24 cellular contexts compared by ENCODE assay signal in genomic region chr10:71280825-71281224, GRCh38. TPM values are rescaled to one million over a fixed set of nuclear protein-coding genes. Genes with fewer than 3 reads are reported as not detected.
DNase-seq lines count a peak whose midpoint lies in the region; ATAC-seq, FAIRE-seq and TF ChIP-seq lines count a peak whose summit lies in the region.
"Had no signal": no experiment of that assay in that cellular context is flagged by ENCODE, and none has a peak within 500 bp of the region (broad histone marks: within the 10 kb centered on the region; RNA-seq: fewer than 3 reads in every experiment).

No MANE protein-coding gene starts in this region.

- H2AFZ ChIP-seq in MM.1S (ENCODE audit: low read length): 0 out of 2 replicates have a peak overlapping the region, but pooled peaks have one; percentile 16
- no peak overlapping the region for H2AFZ ChIP-seq in K562 (ENCODE audit: low read depth, low read length)

- DNase-seq in MM.1S (no peak), K562 (ENCODE audit: extremely low read depth in 1 of 4, low spot score in 3 of 4) (no peak), spleen (no peak), Caco-2 (no peak), DMS 273 treated with DMSO at 0.1 percent for 48 hours (lab: John Stamatoyannopoulos, UW) (no peak)
- no peak for DNase-seq in activated CD8-positive, alpha-beta T cell treated with anti-CD3 and anti-CD28 coated beads for 36 hours
- DNase-seq: GOT3, HCEC 1CT, Kasumi-1, MV-4-11, NCI-H1105, NCI-H1436 treated with DMSO at 0.1 percent for 48 hours, NCI-H1930, NCI-H446 treated with DMSO at 0.1 percent for 48 hours, NCI-H526, NCI-H82, RPMI8226, SHP77, T-helper 17 cell had no signal

- in situ Hi-C loops in K562 (cut with MboI): no loop called here

- no peak overlapping the region for H3K4me3 ChIP-seq in BLaER1 treated with 17β-estradiol and CSF1 and Interleukin-3, amounts not matched to agents 10 nM and 100 nM
- H3K4me3 ChIP-seq in MM.1S (ENCODE audit: low read length) (no peak overlapping the region), K562 (no peak overlapping the region), spleen (no peak overlapping the region), Caco-2 (ENCODE audit: low read depth, low read length) (no peak overlapping the region)
- H3K4me3 ChIP-seq: A549 had no signal

- H3K4me1 ChIP-seq in BLaER1 treated with 17β-estradiol and CSF1 and Interleukin-3, amounts not matched to agents 10 nM and 100 nM: peaks cover 27 to 61% (median 49%) of the 10 kb centered on the region in 10 experiments
- H3K4me1 ChIP-seq in MM.1S (ENCODE audit: low read length): no peaks in the 10 kb centered on the region; the same call in 1 of the 2 replicates
- peaks cover 0 to 16% of the 10 kb centered on the region in 2 experiments; a peak in 2 of 5 replicates for H3K4me1 ChIP-seq in K562 (replicated peaks in 1 of 2; ENCODE audit: control insufficient read depth in 2 of 2, insufficient read depth in 2 of 2, low read length in 2 of 2)
- peaks cover 0 to 44% (median 20%) of the 10 kb centered on the region in 6 donors for H3K4me1 ChIP-seq in spleen
- 0 out of 2 replicates have a peak, but pooled peaks cover 5% of the 10 kb centered on the region for H3K4me1 ChIP-seq in Caco-2
- H3K4me1 ChIP-seq: A549 had no signal

- POLR2A ChIA-PET in K562 (lab: Yijun Ruan, JAX): interaction anchor here (0.7 to 1.0 kb wide), 2 partner anchors 8 to 10 kb away, joined by 3 to 4 read pairs; no protein-coding TSS in a partner anchor
- POLR2A ChIA-PET in activated CD8-positive, alpha-beta T cell treated with anti-CD3 and anti-CD28 coated beads for 36 hours (lab: Charles Lee): no interaction called here
- POLR2A ChIA-PET in Caco-2 (lab: Charles Lee): no interaction called here

- no peak for FAIRE-seq in K562 (lab: Jason Lieb, UNC)
- FAIRE-seq: A549, G401.6 had no signal

- no peaks in the 10 kb centered on the region for H3K36me3 ChIP-seq in BLaER1 treated with 17β-estradiol and CSF1 and Interleukin-3, amounts not matched to agents 10 nM and 100 nM
- H3K36me3 ChIP-seq in MM.1S (replicated peaks; ENCODE audit: insufficient read depth, low read length) (no peaks in the 10 kb centered on the region), K562 (ENCODE audit: control insufficient read depth, insufficient read depth, low read length) (no peaks in the 10 kb centered on the region), spleen (peaks cover 0 to 15% (median 0%) of the 10 kb centered on the region in 6 donors), Caco-2 (ENCODE audit: control insufficient read depth, insufficient read depth, low read length) (no peaks in the 10 kb centered on the region)

- no peak overlapping the region for H3K4me3 Mint-ChIP-seq in activated CD8-positive, alpha-beta T cell treated with anti-CD3 and anti-CD28 coated beads for 36 hours
- no peak overlapping the region for H3K4me3 Mint-ChIP-seq in Caco-2 (ENCODE audit: unreplicated experiment)
- H3K4me3 Mint-ChIP-seq: B cell, T-helper 17 cell had no signal

- no peaks in the 10 kb centered on the region for H3K9me1 ChIP-seq in K562 (ENCODE audit: control insufficient read depth, insufficient read depth, low read length)

- H3K9me2 ChIP-seq in MM.1S (replicated peaks; ENCODE audit: insufficient read depth, low read length): no peaks in the 10 kb centered on the region

- no peak for TF ChIP-seq EP300 in K562 (IDR thresholded peaks at IDR 0.05; ENCODE audit: low read length)

- no peaks in the 10 kb centered on the region for H3K9me3 ChIP-seq in BLaER1 treated with 17β-estradiol and CSF1 and Interleukin-3, amounts not matched to agents 10 nM and 100 nM (replicated peaks in 1 of 11)
- H3K9me3 ChIP-seq in MM.1S (replicated peaks; ENCODE audit: insufficient read depth, low read length) (no peaks in the 10 kb centered on the region), K562 (replicated peaks; ENCODE audit: control insufficient read depth, insufficient read depth, low read depth, low read length) (no peaks in the 10 kb centered on the region), spleen (no peaks in the 10 kb centered on the region), Caco-2 (no peaks in the 10 kb centered on the region)
- H3K9me3 ChIP-seq: A549 had no signal

- H3K27me3 Mint-ChIP-seq in activated CD8-positive, alpha-beta T cell treated with anti-CD3 and anti-CD28 coated beads for 36 hours: no peaks in the 10 kb centered on the region
- no peaks in the 10 kb centered on the region for H3K27me3 Mint-ChIP-seq in Caco-2 (ENCODE audit: insufficient read depth, unreplicated experiment)
- H3K27me3 Mint-ChIP-seq: B cell had no signal

- no peak for TF ChIP-seq POLR2A in K562 (conservative IDR thresholded peaks at IDR 0.05)
- TF ChIP-seq POLR2A in spleen (IDR thresholded peaks at IDR 0.05): no peak

- TF ChIP-seq RAD21 in K562 (CRISPR knock-in tag; conservative IDR thresholded peaks at IDR 0.05 in 1 of 2, IDR thresholded peaks at IDR 0.05 in 1 of 2): no peak

- H3F3A ChIP-seq in MM.1S (ENCODE audit: insufficient read depth, low read length): no peaks in the 10 kb centered on the region

- intact Hi-C loops in K562 (cut with micrococcal nuclease): loop anchor here (5.0 kb wide), 1 partner anchor 354 kb away; no protein-coding TSS in a partner anchor
- intact Hi-C loops in spleen (cut with DNase I; ENCODE audit: low total_unique reads): loop anchor here (10.0 kb wide), 1 partner anchor 356 kb away; no protein-coding TSS in a partner anchor
- intact Hi-C loops in activated CD8-positive, alpha-beta T cell treated with anti-CD3 and anti-CD28 coated beads for 36 hours (cut with micrococcal nuclease): no loop called here
- intact Hi-C loops in Caco-2 (cut with micrococcal nuclease; ENCODE audit: unreplicated experiment): no loop called here

- no peaks in the 10 kb centered on the region for H3K4me1 Mint-ChIP-seq in activated CD8-positive, alpha-beta T cell treated with anti-CD3 and anti-CD28 coated beads for 36 hours (ENCODE audit: low read depth)
- no peaks in the 10 kb centered on the region for H3K4me1 Mint-ChIP-seq in Caco-2 (ENCODE audit: low read depth, unreplicated experiment)
- H3K4me1 Mint-ChIP-seq: B cell had no signal

- ATAC-seq in K562: no peak
- no peak for ATAC-seq in activated CD8-positive, alpha-beta T cell treated with anti-CD3 and anti-CD28 coated beads for 36 hours
- ATAC-seq: A549, T-helper 17 cell had no signal

- no peaks in the 10 kb centered on the region for H3K27me3 ChIP-seq in BLaER1 treated with 17β-estradiol and CSF1 and Interleukin-3, amounts not matched to agents 10 nM and 100 nM
- H3K27me3 ChIP-seq in MM.1S (replicated peaks; ENCODE audit: insufficient read depth, low read length): peaks cover 7% of the 10 kb centered on the region
- H3K27me3 ChIP-seq in K562 (ENCODE audit: control insufficient read depth in 2 of 2, insufficient read depth in 2 of 2, low read length in 2 of 2): peaks cover 0 to 23% of the 10 kb centered on the region in 2 experiments; a peak in 2 of 5 replicates
- no peaks in the 10 kb centered on the region for H3K27me3 ChIP-seq in spleen (replicated peaks in 1 of 7)
- no peaks in the 10 kb centered on the region for H3K27me3 ChIP-seq in Caco-2 (replicated peaks; ENCODE audit: control insufficient read depth, insufficient read depth, low read length)

- CTCF ChIA-PET in K562 (lab: Yijun Ruan, JAX; ENCODE audit: low intra/inter-chr PET ratio): no interaction called here
- CTCF ChIA-PET in activated CD8-positive, alpha-beta T cell treated with anti-CD3 and anti-CD28 coated beads for 36 hours (lab: Charles Lee): no interaction called here
- CTCF ChIA-PET in Caco-2 (lab: Charles Lee): interaction anchor here (0.7 to 0.8 kb wide), 2 partner anchors 9 to 136 kb away, joined by 3 to 4 read pairs; no protein-coding TSS in a partner anchor

- H3K79me2 ChIP-seq in MM.1S (ENCODE audit: low read length): no peaks in the 10 kb centered on the region
- H3K79me2 ChIP-seq in K562 (ENCODE audit: control insufficient read depth, insufficient read depth, low read length): no peaks in the 10 kb centered on the region

- peaks cover 0 to 13% (median 0%) of the 10 kb centered on the region in 11 experiments; a peak in 1 of 22 replicates for H4K20me1 ChIP-seq in BLaER1 treated with 17β-estradiol and CSF1 and Interleukin-3, amounts not matched to agents 10 nM and 100 nM
- no peaks in the 10 kb centered on the region for H4K20me1 ChIP-seq in MM.1S (ENCODE audit: insufficient read depth, low read length)
- peaks cover 11% of the 10 kb centered on the region for H4K20me1 ChIP-seq in K562 (replicated peaks; ENCODE audit: control insufficient read depth, insufficient read depth, low read length)

- H3K36me3 Mint-ChIP-seq in activated CD8-positive, alpha-beta T cell treated with anti-CD3 and anti-CD28 coated beads for 36 hours (ENCODE audit: low read depth): no peaks in the 10 kb centered on the region
- H3K36me3 Mint-ChIP-seq in Caco-2 (ENCODE audit: insufficient read depth, unreplicated experiment): no peaks in the 10 kb centered on the region

- H3K27ac ChIP-seq in BLaER1 treated with 17β-estradiol and CSF1 and Interleukin-3, amounts not matched to agents 10 nM and 100 nM: peak overlapping the region in 9 of 11 experiments; percentile 17 to 61 (median 53); a peak in 14 of 22 replicates
- H3K27ac ChIP-seq in MM.1S (ENCODE audit: low read length) (no peak overlapping the region), K562 (ENCODE audit: extremely low read depth, low read depth, low read length) (no peak overlapping the region), spleen (peak overlapping the region in 7 of 8 donors; percentile 27 to 69 (median 60))
- H3K27ac ChIP-seq: A549, HL-60 had no signal

- H3K9ac ChIP-seq in BLaER1 treated with 17β-estradiol and CSF1 and Interleukin-3, amounts not matched to agents 10 nM and 100 nM: peak overlapping the region; percentile 8 to 51 (median 25); a peak in 10 of 22 replicates
- H3K9ac ChIP-seq in MM.1S (ENCODE audit: low read length) (no peak overlapping the region; the same call in 1 of the 2 replicates), K562 (ENCODE audit: insufficient read depth in 1 of 2, low read depth in 2 of 2, low read length in 2 of 2) (no peak overlapping the region)

- TF ChIP-seq CTCF in MM.1S (IDR thresholded peaks at IDR 0.05; ENCODE audit: low read length): no peak
- no peak for TF ChIP-seq CTCF in K562 (IDR thresholded peaks at IDR 0.05 in 2 of 3, conservative IDR thresholded peaks at IDR 0.05 in 1 of 3; ENCODE audit: insufficient read depth in 2 of 3, low read depth in 1 of 3, low read length in 3 of 3)
- TF ChIP-seq CTCF in spleen (IDR thresholded peaks at IDR 0.05 in 8 of 11, conservative IDR thresholded peaks at IDR 0.05 in 3 of 11): no peak
- no peak for TF ChIP-seq CTCF in activated CD8-positive, alpha-beta T cell treated with anti-CD3 and anti-CD28 coated beads for 36 hours (IDR thresholded peaks at IDR 0.05)
- no peak for TF ChIP-seq CTCF in Caco-2 (IDR thresholded peaks at IDR 0.05; ENCODE audit: insufficient read depth in 1 of 2, low read depth in 1 of 2, low read length in 1 of 2, severe bottlenecking in 1 of 2, unreplicated experiment in 1 of 2)

- WGBS in K562 (ENCODE audit: insufficient coverage, low coverage, missing lambda C conversion rate): 3% methylated on average over 3 of the region's 3 CpGs
- WGBS in spleen, 5 donors: 39 to 50% (median 43%) methylated on average over 3 of the region's 3 CpGs

- peak overlapping the region; percentile 37 to 83 (median 70) for H3K4me2 ChIP-seq in BLaER1 treated with 17β-estradiol and CSF1 and Interleukin-3, amounts not matched to agents 10 nM and 100 nM
- peak overlapping the region; percentile 30; the same call in 1 of the 2 replicates for H3K4me2 ChIP-seq in MM.1S (ENCODE audit: low read depth, low read length)
- H3K4me2 ChIP-seq in K562 (ENCODE audit: insufficient read depth, low read length): no peak overlapping the region
- H3K4me2 ChIP-seq: A549 had no signal

- no peaks in the 10 kb centered on the region for H3K9me3 Mint-ChIP-seq in activated CD8-positive, alpha-beta T cell treated with anti-CD3 and anti-CD28 coated beads for 36 hours
- no peaks in the 10 kb centered on the region for H3K9me3 Mint-ChIP-seq in Caco-2 (ENCODE audit: unreplicated experiment)

- H3K27ac Mint-ChIP-seq in activated CD8-positive, alpha-beta T cell treated with anti-CD3 and anti-CD28 coated beads for 36 hours: no peak overlapping the region
- no peak overlapping the region for H3K27ac Mint-ChIP-seq in Caco-2 (ENCODE audit: unreplicated experiment)
- H3K27ac Mint-ChIP-seq: B cell, T-helper 17 cell had no signal

- BruUV-seq in K562 (replicated peaks; lab: Mats Ljungman, UMichigan): no TSS peak
- no TSS peak for BruUV-seq in Caco-2 (replicated peaks; lab: Mats Ljungman, UMichigan)

RNA-seq across cellular contexts. Expression of gene SLC29A3, which starts 38.2 kb away (rescaled TPM):
- 5.7 and 14.0 TPM in 2 replicates for total RNA-seq in K562 (2011; cell fraction: chromatin; rRNA removed; ENCODE audit: low replicate concordance)
- 13.4 and 15.0 TPM in 2 replicates for total RNA-seq in K562 (2011; cell fraction: nucleolus; rRNA removed)
- total RNA-seq in K562 (2011; cell fraction: nucleoplasm; rRNA removed): 11.0 and 15.7 TPM in 2 replicates
- total RNA-seq in K562 (2014; rRNA removed) (2.1 and 4.5 TPM in 2 replicates), K562 (2014; rRNA removed; fragmentation: Illumina TruSeq; extraction: Trizol) (2.8 TPM in 2 replicates), K562 (2015; rRNA removed; fragmentation: Illumina TruSeq; extraction: Trizol) (3.2 and 3.6 TPM in 2 replicates), K562 (2021) (8.2 and 8.5 TPM in 2 replicates), spleen (10 to 100 TPM in 3 of 7 donors, 1 to 10 TPM in 4; 7.5 to 15.6 (median 9.3) TPM), Caco-2 (2022) (18.3 and 20.7 TPM in 2 replicates)
- polyA plus RNA-seq in K562 (2011; rRNA removed) (4.1 and 7.1 TPM in 2 replicates), K562 (2014; fragmentation: Illumina TruSeq; extraction: Trizol) (10.5 and 10.7 TPM in 2 replicates), K562 (2014; fragmentation: Nextera tagmentation; extraction: Ambion mirVana) (10 to 100 TPM in 1 of 2 experiments, 1 to 10 TPM in 1; 6.3 to 10.3 TPM), K562 (2014; rRNA removed) (4.5 and 4.6 TPM in 2 replicates), spleen (1 to 10 TPM; 3.3 to 7.7 (median 4.8) TPM)
- 7.9 and 15.0 TPM in 2 replicates for polyA plus RNA-seq in K562 (2011; cell fraction: cytosol; rRNA removed)
- 5.0 and 7.3 TPM in 2 replicates for polyA plus RNA-seq in K562 (2011; cell fraction: nucleus; rRNA removed)
- polyA plus RNA-seq in K562 (2012): 8.2 and 10.4 TPM in 2 replicates
- 5.9 and 6.1 TPM in 2 replicates for polyA minus RNA-seq in K562 (2011; rRNA and poly(A)+ RNA removed)
- polyA minus RNA-seq in K562 (2011; cell fraction: cytosol; rRNA and poly(A)+ RNA removed): 6.7 and 9.5 TPM in 2 replicates
- polyA minus RNA-seq in K562 (2011; cell fraction: nucleus; rRNA and poly(A)+ RNA removed): 5.0 and 5.7 TPM in 2 replicates
- total RNA-seq in activated CD8-positive, alpha-beta T cell treated with anti-CD3 and anti-CD28 coated beads for 36 hours: 1 to 10 TPM; 2.9 to 3.3 TPM

Comparison
In these comparisons a context has a peak if more than half of its experiments do, and no peak if none do; other contexts are left out.
1. H3K27ac ChIP-seq: peak in BLaER1 treated with 17β-estradiol and CSF1 and Interleukin-3, amounts not matched to agents 10 nM and 100 nM (9 of 11) and spleen (7 of 8); none in MM.1S (single experiment) and K562 (single experiment).
2. H3K9ac ChIP-seq: peak in BLaER1 treated with 17β-estradiol and CSF1 and Interleukin-3, amounts not matched to agents 10 nM and 100 nM (11 of 11); none in MM.1S (single experiment) and K562 (0 of 2).
3. intact Hi-C loops: an anchor here in K562 (5.0 kb wide) and spleen (10.0 kb wide); none called in activated CD8-positive, alpha-beta T cell treated with anti-CD3 and anti-CD28 coated beads for 36 hours and Caco-2.